In genomic region chr9:78439192-78439865, GRCh38 we compare ENCODE assay signal across 8 cellular contexts.
A peak's percentile ranks its signal among the peaks of the same experiment; 100 is the strongest.
DNase-seq lines count a peak whose midpoint lies in the region; FAIRE-seq and TF ChIP-seq lines count a peak whose summit lies in the region.

No MANE protein-coding gene starts in this region.

- H3K36me3 Mint-ChIP-seq in glutamatergic neuron (ENCODE audit: unreplicated experiment) = no peaks in the 10 kb centered on the region

- intact Hi-C loops in ovary (cut with DNase I) = no loop called here
- intact Hi-C loops in tibial artery (cut with DNase I; ENCODE audit: low total_unique reads) = no loop called here

- no peaks in the 10 kb centered on the region for H3K27me3 ChIP-seq in Loucy (ENCODE audit: insufficient read depth, low read length, poor library complexity, severe bottlenecking)
- no peaks in the 10 kb centered on the region for H3K27me3 ChIP-seq in ovary
- peaks cover 0 to 8% of the 10 kb centered on the region in 2 donors for H3K27me3 ChIP-seq in tibial artery

- H3K4me1 Mint-ChIP-seq in glutamatergic neuron (ENCODE audit: low read depth, unreplicated experiment) = peaks cover 44% of the 10 kb centered on the region

- peak; percentile 95 for FAIRE-seq in H54 (lab: Jason Lieb, UNC)

- peak; percentile 99 for TF ChIP-seq CTCF in Loucy (conservative IDR thresholded peaks at IDR 0.05; ENCODE audit: low read length)
- TF ChIP-seq CTCF in glutamatergic neuron (IDR thresholded peaks at IDR 0.05; ENCODE audit: partially characterized antibody, unreplicated experiment) = peak; percentile 92
- TF ChIP-seq CTCF in ovary (IDR thresholded peaks at IDR 0.05) = peak; percentile 47 to 66 (median 60)
- peak; percentile 79 to 92 for TF ChIP-seq CTCF in tibial artery (IDR thresholded peaks at IDR 0.05)

- H3K9me3 ChIP-seq in Loucy (ENCODE audit: insufficient read depth, low read depth, low read length) = no peaks in the 10 kb centered on the region
- H3K9me3 ChIP-seq in ovary = no peaks in the 10 kb centered on the region
- no peaks in the 10 kb centered on the region for H3K9me3 ChIP-seq in tibial artery

- no peaks in the 10 kb centered on the region for H3K36me3 ChIP-seq in Loucy (ENCODE audit: insufficient read depth, low read length)
- no peaks in the 10 kb centered on the region for H3K36me3 ChIP-seq in ovary
- no peaks in the 10 kb centered on the region for H3K36me3 ChIP-seq in tibial artery

- H3K9me3 Mint-ChIP-seq in glutamatergic neuron (ENCODE audit: unreplicated experiment) = peaks cover 8% of the 10 kb centered on the region

- peaks cover 4% of the 10 kb centered on the region for H3K27me3 Mint-ChIP-seq in glutamatergic neuron (ENCODE audit: unreplicated experiment)

- DNase-seq in DMS79 (lab: John Stamatoyannopoulos, UW) (peak; percentile 38), H54 (ENCODE audit: insufficient read length, low spot score) (peak; percentile 99), SK-N-DZ (ENCODE audit: low spot score) (peak; percentile 90), glutamatergic neuron (peak; percentile 85), ovary (peak; percentile 53 to 79 (median 76)), tibial artery (peak; percentile 77 to 86)
- DNase-seq in activated naive CD4-positive, alpha-beta T cell treated with anti-CD3 and anti-CD28 coated beads, Interleukin-2, amount 50 U/mL, for 16 hours = peak; percentile 56

- H3K9me2 ChIP-seq in Loucy (replicated peaks; ENCODE audit: low read depth, low read length) = no peaks in the 10 kb centered on the region

- no peak overlapping the region for H3K4me3 ChIP-seq in Loucy (ENCODE audit: low read length, poor library complexity, severe bottlenecking)
- no peak overlapping the region for H3K4me3 ChIP-seq in ovary
- H3K4me3 ChIP-seq in tibial artery = peak overlapping the region in 1 of 2 donors; percentile 25

- peak overlapping the region; percentile 69 for H2AFZ ChIP-seq in Loucy (ENCODE audit: low read length)

- no peaks in the 10 kb centered on the region for H4K20me1 ChIP-seq in Loucy (ENCODE audit: insufficient read depth, low read length, poor library complexity, severe bottlenecking)

- no peak for TF ChIP-seq POLR2A in H54 (IDR thresholded peaks at IDR 0.05; ENCODE audit: low read depth, low read length)
- TF ChIP-seq POLR2A in ovary (IDR thresholded peaks at IDR 0.05) = no peak

- TF ChIP-seq EP300 in ovary (IDR thresholded peaks at IDR 0.05) = no peak

- H3K4me1 ChIP-seq in Loucy (ENCODE audit: insufficient read depth, low read length, poor library complexity, severe bottlenecking) = no peaks in the 10 kb centered on the region
- H3K4me1 ChIP-seq in ovary (ENCODE audit: insufficient read depth) = peaks cover 2% of the 10 kb centered on the region
- peaks cover 0 to 12% (median 4%) of the 10 kb centered on the region in 4 donors for H3K4me1 ChIP-seq in tibial artery

- H3K27ac ChIP-seq in ovary = no peak overlapping the region
- H3K27ac ChIP-seq in tibial artery = no peak overlapping the region

- H3K79me2 ChIP-seq in Loucy (ENCODE audit: insufficient read depth, low read length) = no peaks in the 10 kb centered on the region

- H3K4me2 ChIP-seq in Loucy (ENCODE audit: low read depth, low read length, poor library complexity, severe bottlenecking) = no peak overlapping the region

- no peak overlapping the region for H3K9ac ChIP-seq in Loucy (ENCODE audit: low read depth, low read length, poor library complexity, severe bottlenecking)

- 5 to 8% (median 5%) methylated on average over 23 of the region's 23 CpGs for WGBS in ovary, 3 donors

- peak overlapping the region; percentile 63 for H3K4me3 Mint-ChIP-seq in glutamatergic neuron (ENCODE audit: unreplicated experiment)

- no peaks in the 10 kb centered on the region for H3F3A ChIP-seq in Loucy (ENCODE audit: low read depth)

- peak overlapping the region; percentile 62 for H3K27ac Mint-ChIP-seq in glutamatergic neuron (ENCODE audit: unreplicated experiment)

Comparison
In these comparisons a context has a peak if more than half of its experiments do, and no peak if none do; other contexts are left out.
1. DNase-seq: peak in every context shown above with its lines; median percentile 99 in H54; 90 in SK-N-DZ; 85 in glutamatergic neuron; 82 in tibial artery; 76 in ovary; 56 in activated naive CD4-positive, alpha-beta T cell treated with anti-CD3 and anti-CD28 coated beads, Interleukin-2, amount 50 U/mL, for 16 hours; 38 in DMS79.